ENCODE assay signal across 22 cellular contexts in the genomic region with DNA sequence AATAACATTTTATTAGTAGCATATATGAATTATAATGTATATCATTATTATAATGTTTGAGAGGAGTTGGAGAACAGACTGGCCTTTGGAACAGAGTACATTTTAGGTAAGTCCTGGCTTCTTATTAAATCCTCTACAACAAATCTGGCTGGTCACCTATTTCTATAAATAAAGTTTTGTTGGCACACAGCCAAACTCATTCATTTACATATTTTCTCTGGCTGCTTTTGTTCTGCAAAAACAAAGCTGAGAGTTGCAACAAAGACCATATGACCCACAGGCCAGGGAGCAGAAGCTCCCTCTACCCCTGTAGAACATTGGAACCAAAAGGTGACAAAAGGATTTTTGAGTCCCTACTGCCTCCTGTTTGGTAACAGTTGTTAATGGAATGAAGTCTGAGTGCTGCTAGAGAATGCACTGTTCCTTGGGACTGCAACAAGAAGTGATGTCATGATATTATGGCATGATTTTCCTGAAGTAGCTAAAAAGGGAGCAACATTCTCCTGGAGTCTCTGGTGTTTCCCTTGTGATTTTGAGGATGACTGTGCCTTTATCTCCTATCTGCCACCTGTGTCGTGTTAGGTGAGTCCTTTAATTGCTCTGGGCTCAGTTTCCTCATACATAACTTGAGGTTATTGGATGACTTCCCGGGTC. TPM values are rescaled to one million over a fixed set of nuclear protein-coding genes. Genes with fewer than 3 reads are reported as not detected.
DNase-seq lines count a peak whose midpoint lies in the region; ATAC-seq, FAIRE-seq and TF ChIP-seq lines count a peak whose summit lies in the region.
"Had no signal": no experiment of that assay in that cellular context is flagged by ENCODE, and none has a peak within 500 bp of the region (broad histone marks: within the 10 kb centered on the region; RNA-seq: fewer than 3 reads in every experiment).

No MANE protein-coding gene starts in this region.

- no peak overlapping the region for H2BK120ac ChIP-seq in H1 (replicated peaks; ENCODE audit: low read depth, low read length)

- H2AFZ ChIP-seq in H1 (ENCODE audit: low read length), result peak overlapping the region; percentile 57; the same call in 1 of the 2 replicates

- H3K23ac ChIP-seq in H1 (ENCODE audit: insufficient read length), result no peak overlapping the region

- H3K18ac ChIP-seq in H1 (ENCODE audit: extremely low read depth, low read length), result no peak overlapping the region

- no peak overlapping the region for H2BK20ac ChIP-seq in H1 (ENCODE audit: low read length)

- H3K14ac ChIP-seq in H1 (ENCODE audit: insufficient read length), result no peak overlapping the region

- no peaks in the 10 kb centered on the region for H3K27me3 ChIP-seq in cardiac muscle cell
- H3K27me3 ChIP-seq in H1 (replicated peaks in 1 of 4; ENCODE audit: control insufficient read depth in 3 of 4, extremely low read depth in 1 of 4, insufficient read depth in 3 of 4, low read length in 3 of 4), result peaks cover 0 to 1% (median 0%) of the 10 kb centered on the region in 4 experiments; a peak in 1 of 7 replicates

- H3K4me1 ChIP-seq in cardiac muscle cell (ENCODE audit: low read depth) (no peaks in the 10 kb centered on the region), H1 (replicated peaks in 1 of 4; ENCODE audit: control insufficient read depth in 3 of 4, insufficient read depth in 4 of 4, low read length in 3 of 4) (peaks cover 0 to 2% (median 0%) of the 10 kb centered on the region in 4 experiments; a peak in 1 of 7 replicates)
- H3K4me1 ChIP-seq: A549 had no signal

- H3K36me3 ChIP-seq in cardiac muscle cell, result no peaks in the 10 kb centered on the region
- no peaks in the 10 kb centered on the region for H3K36me3 ChIP-seq in H1 (ENCODE audit: control insufficient read depth in 2 of 4, insufficient read depth in 4 of 4, low read length in 3 of 4)

- TF ChIP-seq RAD21 in H1 (IDR thresholded peaks at IDR 0.05 in 1 of 2, conservative IDR thresholded peaks at IDR 0.05 in 1 of 2; ENCODE audit: low read depth in 2 of 2, low read length in 2 of 2), result peak in 1 of 2 experiments; percentile 17; a peak in 1 of 4 replicates

- intact Hi-C loops in left cardiac atrium (cut with DNase I), result no loop called here

- TF ChIP-seq CTCF in cardiac muscle cell (IDR thresholded peaks at IDR 0.05; ENCODE audit: low read depth, low read length) (no peak), H1 (IDR thresholded peaks at IDR 0.05; ENCODE audit: control extremely low read depth in 1 of 3, insufficient read depth in 1 of 3, low read depth in 1 of 3, low read length in 3 of 3) (no peak)

- peak; percentile 14 to 15 for DNase-seq in cardiac muscle cell (ENCODE audit: low read depth in 1 of 2, low spot score in 1 of 2)
- DNase-seq in left cardiac atrium, result no peak
- peak; percentile 15 for DNase-seq in NAMALWA (ENCODE audit: low spot score)
- no peak for DNase-seq in H1 (ENCODE audit: low read depth in 1 of 2, low spot score in 2 of 2)
- DNase-seq in 8988T, result no peak
- no peak for DNase-seq in HPDE6-E6E7 (ENCODE audit: extremely low spot score)
- DNase-seq in activated T-cell treated with anti-CD3 and anti-CD28 coated beads, Interleukin-2, amount 50 U/mL, for 1 hour, result no peak
- no peak for DNase-seq in activated CD4-positive, alpha-beta T cell treated with anti-CD3 and anti-CD28 coated beads for 48 hours
- DNase-seq: Calu3, DMS79 treated with DMSO at 0.1 percent for 48 hours, MV-4-11, NCI-H146, NCI-H2081 treated with DMSO at 0.1 percent for 48 hours, NCI-H345, SHP77 had no signal

- 87% methylated on average over 2 of the region's 2 CpGs; no CpG with 5 or more reads in 1 of the 2 experiments for WGBS in H1 (ENCODE audit: extremely low coverage in 1 of 2, insufficient coverage in 1 of 2, insufficient read length in 1 of 2, insufficient replicate concordance in 2 of 2, low coverage in 1 of 2, low lambda C conversion rate in 2 of 2, missing lambda C conversion rate in 1 of 2), 2 experiments

- H2AK5ac ChIP-seq in H1 (ENCODE audit: low read depth, low read length), result no peak overlapping the region

- H3K27ac ChIP-seq in cardiac muscle cell, result no peak overlapping the region
- H3K27ac ChIP-seq in H1 (ENCODE audit: low read depth, low read length), result no peak overlapping the region
- H3K27ac ChIP-seq: A549, HL-60, KMS-11 had no signal

- TF ChIP-seq POLR2A in H1 (IDR thresholded peaks at IDR 0.05; ENCODE audit: control extremely low read depth in 1 of 2, low read depth in 2 of 2, low read length in 2 of 2), result no peak

- H4K8ac ChIP-seq in H1 (ENCODE audit: extremely low read depth, insufficient read depth, low read length), result no peak overlapping the region

- H3K79me2 ChIP-seq in H1 (ENCODE audit: control insufficient read depth in 1 of 2, insufficient read depth in 2 of 2, low read length in 2 of 2), result no peaks in the 10 kb centered on the region

- H2BK12ac ChIP-seq in H1 (ENCODE audit: low read depth, low read length), result no peak overlapping the region

- H3K9me3 ChIP-seq in cardiac muscle cell (ENCODE audit: low read depth) (no peaks in the 10 kb centered on the region), H1 (ENCODE audit: insufficient read depth in 2 of 2, low read depth in 1 of 2, low read length in 1 of 2) (no peaks in the 10 kb centered on the region)
- H3K9me3 ChIP-seq: A549 had no signal

- H3K79me1 ChIP-seq in H1 (ENCODE audit: low read depth, low read length), result no peaks in the 10 kb centered on the region

- ATAC-seq in left cardiac atrium, result no peak
- ATAC-seq: A549, Panc1 had no signal

- CTCF ChIA-PET in H1 (lab: Charles Lee; ENCODE audit: partially characterized antibody), result interaction anchor here (1.0 to 1.9 kb wide), 2 partner anchors 31 to 57 kb away, joined by 3 to 8 read pairs; no protein-coding TSS in a partner anchor

- H3K4me2 ChIP-seq in H1 (ENCODE audit: insufficient read depth in 1 of 2, low read depth in 2 of 2, low read length in 2 of 2), result no peak overlapping the region
- H3K4me2 ChIP-seq: A549, KMS-11 had no signal

- H4K91ac ChIP-seq in H1 (replicated peaks; ENCODE audit: insufficient read length, low read length), result no peak overlapping the region

- H3K23me2 ChIP-seq in H1 (ENCODE audit: low read depth, low read length), result no peaks in the 10 kb centered on the region

- no peak overlapping the region for H3K4ac ChIP-seq in H1 (replicated peaks; ENCODE audit: insufficient read length, low read depth, low read length)

- no peak for TF ChIP-seq EP300 in H1 (IDR thresholded peaks at IDR 0.05; ENCODE audit: borderline replicate concordance in 1 of 2, low read depth in 2 of 2, low read length in 2 of 2)

- no peak overlapping the region for H3K4me3 ChIP-seq in cardiac muscle cell
- no peak overlapping the region for H3K4me3 ChIP-seq in H1 (ENCODE audit: extremely low read depth in 1 of 4, insufficient read depth in 2 of 4, low read depth in 3 of 4, low read length in 4 of 4)
- H3K4me3 ChIP-seq: A549 had no signal

- H2BK5ac ChIP-seq in H1 (ENCODE audit: low read depth, low read length), result no peak overlapping the region

- FAIRE-seq in H1 (lab: Jason Lieb, UNC), result peak; percentile 70
- FAIRE-seq: A549, G401.6, GM12892 had no signal

- no peak overlapping the region for H2BK15ac ChIP-seq in H1 (ENCODE audit: low read length)

- POLR2A ChIA-PET in H1 (lab: Charles Lee; ENCODE audit: partially characterized antibody), result no interaction called here

- H4K5ac ChIP-seq in H1 (ENCODE audit: insufficient read length, low read depth, low read length), result no peak overlapping the region

- no peak overlapping the region for H3K9ac ChIP-seq in H1 (replicated peaks in 1 of 4; ENCODE audit: extremely low read depth in 1 of 4, low read depth in 3 of 4, low read length in 3 of 4)
- H3K9ac ChIP-seq: KMS-11 had no signal

- H3K56ac ChIP-seq in H1 (replicated peaks; ENCODE audit: insufficient read length, low read depth, low read length), result no peak overlapping the region

- H4K20me1 ChIP-seq in H1 (replicated peaks in 1 of 2; ENCODE audit: control insufficient read depth in 1 of 2, insufficient read depth in 2 of 2, low read length in 2 of 2), result no peaks in the 10 kb centered on the region

TF ChIP-seq in H1, 55 proteins besides CTCF, POLR2A, EP300 and RAD21:
- TF ChIP-seq POLR2AphosphoS5 (IDR thresholded peaks at IDR 0.05; ENCODE audit: low read depth, low read length) (no peak), TAF1 (IDR thresholded peaks at IDR 0.05; ENCODE audit: low read depth, low read length) (no peak)

RNA-seq across cellular contexts. Expression of gene SP9, which starts 22.0 kb away (rescaled TPM):
- total RNA-seq in cardiac muscle cell, result not detected in 2 replicates
- polyA plus RNA-seq in cardiac muscle cell, result not detected in 2 replicates
- total RNA-seq in left cardiac atrium, result not detected
- total RNA-seq in H1 (2021; fragmentation: NEBNext Ultra II Directional; extraction: Animal tissue kit (Norgen Biotek cat#: 25700)), result 0.11 TPM in 2 replicates
- 0.03 and 0.06 TPM in 2 replicates for polyA plus RNA-seq in H1 (2011; rRNA removed)
- polyA plus RNA-seq in H1 (2011; cell fraction: cytosol; rRNA removed), result 0.05 TPM
- 0.09 TPM for polyA plus RNA-seq in H1 (2011; cell fraction: nucleus; rRNA removed)
- polyA plus RNA-seq in H1 (2012, experiment 1 of 2), result not detected in 4 replicates
- not detected for polyA plus RNA-seq in H1 (2012, experiment 2 of 2)
- 0.04 TPM for polyA plus RNA-seq in H1 (2013, experiment 1 of 2)
- 0.07 TPM for polyA plus RNA-seq in H1 (2013, experiment 2 of 2)
- not detected in 2 replicates for polyA minus RNA-seq in H1 (2011; rRNA and poly(A)+ RNA removed)
- not detected for polyA minus RNA-seq in H1 (2011; cell fraction: cytosol; rRNA and poly(A)+ RNA removed)
- polyA minus RNA-seq in H1 (2011; cell fraction: nucleus; rRNA and poly(A)+ RNA removed), result not detected
- total RNA-seq: Calu3 had no signal
- polyA plus RNA-seq: CD14-positive monocyte had no signal

Comparison
In these comparisons a context has a peak if more than half of its experiments do, and no peak if none do; other contexts are left out.
1. DNase-seq: peak in cardiac muscle cell (2 of 2) and NAMALWA (single experiment); none in left cardiac atrium (single experiment), H1 (0 of 2), 8988T (single experiment), HPDE6-E6E7 (single experiment), activated T-cell treated with anti-CD3 and anti-CD28 coated beads, Interleukin-2, amount 50 U/mL, for 1 hour (single experiment) and activated CD4-positive, alpha-beta T cell treated with anti-CD3 and anti-CD28 coated beads for 48 hours (single experiment).